24 cellular contexts compared by ENCODE assay signal in genomic region chr6:43759157-43759925, GRCh38. TPM values are rescaled to one million over a fixed set of nuclear protein-coding genes. Genes with fewer than 3 reads are reported as not detected.
DNase-seq lines count a peak whose midpoint lies in the region; ATAC-seq, FAIRE-seq and TF ChIP-seq lines count a peak whose summit lies in the region.
"Had no signal": no experiment of that assay in that cellular context is flagged by ENCODE, and none has a peak within 500 bp of the region (broad histone marks: within the 10 kb centered on the region; RNA-seq: fewer than 3 reads in every experiment).

No MANE protein-coding gene starts in this region.

- intact Hi-C loops in mammary epithelial cell (cut with micrococcal nuclease) (no loop called here), breast epithelium (cut with DNase I; ENCODE audit: low total_unique reads) (no loop called here), GM12878 (cut with micrococcal nuclease; ENCODE audit: unreplicated experiment) (loop anchor here (5.0 kb wide), 1 partner anchor 37 kb away; no protein-coding TSS in a partner anchor), left lung (cut with DNase I) (no loop called here)

- no peaks in the 10 kb centered on the region for H4K20me1 ChIP-seq in mammary epithelial cell (ENCODE audit: insufficient read depth, low read length)
- no peaks in the 10 kb centered on the region for H4K20me1 ChIP-seq in GM12878 (ENCODE audit: control insufficient read depth, insufficient read depth)

- no peak for ATAC-seq in GM12878
- ATAC-seq in left lung = peak; percentile 19
- ATAC-seq in GM19452 (IDR thresholded peaks at IDR 0.05; ENCODE audit: unreplicated experiment) = no peak

- H3K4me2 ChIP-seq in mammary epithelial cell (ENCODE audit: insufficient read depth, low read depth, low read length) (no peak overlapping the region), GM12878 (ENCODE audit: control insufficient read depth, insufficient read depth) (no peak overlapping the region)

- no peaks in the 10 kb centered on the region for H3K27me3 ChIP-seq in mammary epithelial cell (ENCODE audit: insufficient read depth, low read length)
- no peaks in the 10 kb centered on the region for H3K27me3 ChIP-seq in breast epithelium
- no peaks in the 10 kb centered on the region for H3K27me3 ChIP-seq in GM12878 (replicated peaks in 1 of 2; ENCODE audit: control insufficient read depth in 2 of 2, insufficient read depth in 2 of 2, low read length in 1 of 2)
- H3K27me3 ChIP-seq in left lung = no peaks in the 10 kb centered on the region
- H3K27me3 ChIP-seq: heart right ventricle had no signal

- dilution Hi-C loops in mammary epithelial cell (cut with HindIII; ENCODE audit: low sequenced_read_pairs) = no loop called here

- H2AFZ ChIP-seq in mammary epithelial cell (ENCODE audit: low read depth, low read length) (no peak overlapping the region), GM12878 (ENCODE audit: control insufficient read depth, low read depth, low read length) (no peak overlapping the region)

- H3K36me3 Mint-ChIP-seq in type B pancreatic cell = no peaks in the 10 kb centered on the region
- H3K36me3 Mint-ChIP-seq: activated naive CD8-positive, alpha-beta T cell; IgD-negative memory B cell had no signal

- H3K9ac ChIP-seq in mammary epithelial cell (ENCODE audit: insufficient read depth, low read length) = no peak overlapping the region
- H3K9ac ChIP-seq in GM12878 (ENCODE audit: control insufficient read depth, insufficient read depth, low read length) = no peak overlapping the region

- H3K27ac Mint-ChIP-seq in type B pancreatic cell = peak overlapping the region; percentile 0
- H3K27ac Mint-ChIP-seq: activated naive CD8-positive, alpha-beta T cell; activated T-helper 2 cell treated with anti-CD3 and anti-CD28 coated beads, Interferon-gamma antibody, Interleukin-2, Interleukin-4, amounts not matched to agents 10 μg/mL and 5 μg/mL and 100 μg/mL, durations not matched to agents 14 hours and 24 hours and 36 hours had no signal

- SMC1A ChIA-PET in GM12878 (lab: Charles Lee; ENCODE audit: uncharacterized antibody, unreplicated experiment) = interaction anchor here (0.8 to 2.3 kb wide), 6 partner anchors 11 to 318 kb away, joined by 3 to 8 read pairs (median 4); no protein-coding TSS in a partner anchor

- TF ChIP-seq EP300 in GM12878 (IDR thresholded peaks at IDR 0.05; ENCODE audit: borderline replicate concordance in 1 of 2, control insufficient read depth in 1 of 2, low read depth in 2 of 2, low read length in 2 of 2) = no peak

- BruUV-seq in mammary epithelial cell (replicated peaks; lab: Mats Ljungman, UMichigan) (TSS peak; percentile 96), GM12878 (replicated peaks; lab: Mats Ljungman, UMichigan) (no TSS peak)

- H3K4me3 Mint-ChIP-seq in type B pancreatic cell = no peak overlapping the region
- H3K4me3 Mint-ChIP-seq: activated naive CD8-positive, alpha-beta T cell; IgD-negative memory B cell had no signal

- no peak for DNase-seq in mammary epithelial cell
- DNase-seq in breast epithelium (ENCODE audit: low spot score in 2 of 2) = no peak
- DNase-seq in GM12878 (ENCODE audit: low read depth, low spot score) = no peak
- DNase-seq in left lung = no peak
- DNase-seq in type B pancreatic cell (ENCODE audit: extremely low spot score, unreplicated experiment) = no peak
- no peak for DNase-seq in AG20443 (ENCODE audit: low spot score)
- no peak for DNase-seq in middle frontal gyrus (ENCODE audit: extremely low spot score, low spot score)
- DNase-seq: activated CD8-positive, alpha-beta memory T cell treated with anti-CD3 and anti-CD28 coated beads, Interleukin-2, amount 50 U/mL, for 48 hours; central memory CD4-positive, alpha-beta T cell; heart right ventricle; NCI-H1105; NCI-H2029 treated with DMSO at 0.1 percent for 48 hours; NCI-H2227 treated with DMSO at 0.1 percent for 48 hours; T-helper 9 cell had no signal

- H3K79me2 ChIP-seq in mammary epithelial cell (ENCODE audit: insufficient read depth, low read length) = no peaks in the 10 kb centered on the region
- no peaks in the 10 kb centered on the region for H3K79me2 ChIP-seq in GM12878 (ENCODE audit: control insufficient read depth, insufficient read depth, low read length)

- CTCF ChIA-PET in mammary epithelial cell (lab: Charles Lee; ENCODE audit: low non-redundant PET) (interaction anchor here (0.6 to 0.7 kb wide), 2 partner anchors 35 to 195 kb away, joined by 4 to 6 read pairs; no protein-coding TSS in a partner anchor), GM12878 (lab: Yijun Ruan, JAX) (interaction anchor here (1.0 to 7.3 kb wide), 12 partner anchors 8 to 320 kb away, joined by 3 to 41 read pairs (median 10); no protein-coding TSS in a partner anchor)

- no peak overlapping the region for H3K4me3 ChIP-seq in mammary epithelial cell (replicated peaks in 1 of 3; ENCODE audit: insufficient read depth in 1 of 3, low read depth in 2 of 3, low read length in 3 of 3)
- no peak overlapping the region for H3K4me3 ChIP-seq in breast epithelium
- no peak overlapping the region for H3K4me3 ChIP-seq in GM12878
- no peak overlapping the region for H3K4me3 ChIP-seq in left lung
- H3K4me3 ChIP-seq: heart right ventricle, skin epidermis had no signal

- RAD21 ChIA-PET in GM12878 (lab: Charles Lee; ENCODE audit: unreplicated experiment) = interaction anchor here (1.2 to 2.0 kb wide), 3 partner anchors 10 to 92 kb away, joined by 3 to 8 read pairs (median 4); no protein-coding TSS in a partner anchor

- in situ Hi-C loops in mammary epithelial cell (cut with MboI; ENCODE audit: low sequenced_read_pairs in 2 of 2) = no loop called here
- in situ Hi-C loops in GM12878 (cut with MboI) = no loop called here

- no peak for TF ChIP-seq CTCF in mammary epithelial cell (conservative IDR thresholded peaks at IDR 0.05 in 1 of 2, IDR thresholded peaks at IDR 0.05 in 1 of 2; ENCODE audit: extremely low read depth in 1 of 2, insufficient read depth in 1 of 2, low read depth in 1 of 2, low read length in 2 of 2)
- no peak for TF ChIP-seq CTCF in breast epithelium (IDR thresholded peaks at IDR 0.05)
- no peak for TF ChIP-seq CTCF in GM12878 (IDR thresholded peaks at IDR 0.05 in 2 of 3, conservative IDR thresholded peaks at IDR 0.05 in 1 of 3; ENCODE audit: control insufficient read depth in 2 of 3, extremely low read depth in 1 of 3, insufficient read depth in 1 of 3, low read depth in 3 of 3, low read length in 3 of 3)
- TF ChIP-seq CTCF in left lung (IDR thresholded peaks at IDR 0.05) = no peak
- TF ChIP-seq CTCF in type B pancreatic cell (conservative IDR thresholded peaks at IDR 0.05) = no peak

- H3K4me1 ChIP-seq in mammary epithelial cell (ENCODE audit: insufficient read depth, low read length) = no peaks in the 10 kb centered on the region
- H3K4me1 ChIP-seq in breast epithelium = no peaks in the 10 kb centered on the region
- peaks cover 10% of the 10 kb centered on the region for H3K4me1 ChIP-seq in GM12878 (ENCODE audit: control insufficient read depth, insufficient read depth, low read length)
- peaks cover 0 to 3% of the 10 kb centered on the region in 2 donors for H3K4me1 ChIP-seq in left lung

- TF ChIP-seq POLR2A in breast epithelium (IDR thresholded peaks at IDR 0.05) (no peak), GM12878 (IDR thresholded peaks at IDR 0.05; ENCODE audit: low read depth, low read length) (no peak)

- no peaks in the 10 kb centered on the region for H3K9me3 Mint-ChIP-seq in type B pancreatic cell
- H3K9me3 Mint-ChIP-seq: activated T-helper 2 cell treated with anti-CD3 and anti-CD28 coated beads, Interferon-gamma antibody, Interleukin-2, Interleukin-4, amounts not matched to agents 10 μg/mL and 5 μg/mL and 100 μg/mL, durations not matched to agents 14 hours and 24 hours and 36 hours; IgD-negative memory B cell had no signal

- H3K9me3 ChIP-seq in mammary epithelial cell (replicated peaks; ENCODE audit: insufficient read depth, low read length) = no peaks in the 10 kb centered on the region
- H3K9me3 ChIP-seq in breast epithelium = no peaks in the 10 kb centered on the region
- H3K9me3 ChIP-seq in GM12878 (replicated peaks; ENCODE audit: control insufficient read depth, insufficient read depth, low read length) = no peaks in the 10 kb centered on the region
- H3K9me3 ChIP-seq in left lung = no peaks in the 10 kb centered on the region
- H3K9me3 ChIP-seq: heart right ventricle, neutrophil had no signal

- WGBS in mammary epithelial cell (ENCODE audit: low coverage, missing lambda C conversion rate) = 64% methylated on average over 6 of the region's 7 CpGs
- WGBS in GM12878 (ENCODE audit: insufficient coverage, insufficient replicate concordance, low lambda C conversion rate, missing lambda C conversion rate) = 50% methylated on average over 6 of the region's 7 CpGs

- no peaks in the 10 kb centered on the region for H3K36me3 ChIP-seq in mammary epithelial cell (ENCODE audit: insufficient read depth, low read length)
- H3K36me3 ChIP-seq in breast epithelium = no peaks in the 10 kb centered on the region
- no peaks in the 10 kb centered on the region for H3K36me3 ChIP-seq in GM12878 (ENCODE audit: control insufficient read depth in 2 of 2, insufficient read depth in 2 of 2, low read length in 1 of 2)
- no peaks in the 10 kb centered on the region for H3K36me3 ChIP-seq in left lung
- H3K36me3 ChIP-seq: heart right ventricle, neutrophil had no signal

- H3K27ac ChIP-seq in mammary epithelial cell (ENCODE audit: insufficient read depth, low read depth, low read length) (no peak overlapping the region), breast epithelium (no peak overlapping the region), GM12878 (ENCODE audit: control insufficient read depth, insufficient read depth) (no peak overlapping the region), left lung (peak overlapping the region in 1 of 2 donors; percentile 10)
- H3K27ac ChIP-seq: epithelial cell of prostate, heart right ventricle, neutrophil, skin epidermis had no signal

- peaks cover 24% of the 10 kb centered on the region for H3K4me1 Mint-ChIP-seq in type B pancreatic cell (ENCODE audit: unreplicated experiment)

- peaks cover 10% of the 10 kb centered on the region for H3K27me3 Mint-ChIP-seq in type B pancreatic cell
- H3K27me3 Mint-ChIP-seq: activated naive CD8-positive, alpha-beta T cell had no signal

- FAIRE-seq in GM12878 (lab: Jason Lieb, UNC) = no peak
- FAIRE-seq: A204.1, astrocyte, H54 had no signal

- POLR2A ChIA-PET in GM12878 (lab: Charles Lee) = no interaction called here

- TF ChIP-seq RAD21 in GM12878 (IDR thresholded peaks at IDR 0.05; ENCODE audit: insufficient read depth, low read depth, low read length) = no peak

RNA-seq across cellular contexts. Expression of gene VEGFA, which starts 10.7 kb away (rescaled TPM):
- total RNA-seq in mammary epithelial cell (100 to 1,000 TPM; 161 to 313 TPM), breast epithelium (100 to 1,000 TPM; 123 to 230 (median 132) TPM), GM12878 (2014; rRNA removed) (23.2 and 26.8 TPM in 2 replicates), GM12878 (2014; rRNA removed; fragmentation: Illumina TruSeq; extraction: Trizol) (11.1 and 11.4 TPM in 2 replicates), GM12878 (2021) (24.5 and 29.5 TPM in 2 replicates), left lung (100 to 1,000 TPM; 147 to 154 TPM), type B pancreatic cell (ENCODE audit: low replicate concordance) (102 and 136 TPM in 2 replicates)
- polyA plus RNA-seq in mammary epithelial cell (196 TPM), GM12878 (2011; rRNA removed) (86.0 and 140 TPM in 2 replicates), GM12878 (2014; fragmentation: Illumina TruSeq; extraction: Trizol) (18.1 and 22.4 TPM in 2 replicates), GM12878 (2014; fragmentation: Nextera tagmentation; extraction: Ambion mirVana) (1 to 10 TPM; 2.9 to 4.3 TPM), GM12878 (2014; rRNA removed) (25.6 and 27.2 TPM in 2 replicates), GM12878 (2016; fragmentation: Nextera tagmentation; extraction: Ambion mirVana) (1 to 10 TPM in 1 of 2 experiments, under 1 TPM in 1; 0.96 to 1.3 TPM)
- polyA minus RNA-seq in mammary epithelial cell = 634 TPM
- total RNA-seq in GM12878 (2013; cell fraction: nucleolus; rRNA removed) = 183 and 202 TPM in 2 replicates
- 53.3 TPM for polyA plus RNA-seq in GM12878 (2011; ENCODE audit: low read depth)
- polyA plus RNA-seq in GM12878 (2011; cell fraction: cytosol; rRNA removed) = 139 and 149 TPM in 2 replicates
- 331 and 548 TPM in 2 replicates for polyA plus RNA-seq in GM12878 (2011; cell fraction: nucleus; rRNA removed)
- 77.6 and 104 TPM in 2 replicates for polyA plus RNA-seq in GM12878 (2012)
- polyA minus RNA-seq in GM12878 (2011; rRNA and poly(A)+ RNA removed) = 232 and 237 TPM in 2 replicates
- 38.4 and 39.6 TPM in 2 replicates for polyA minus RNA-seq in GM12878 (2011; cell fraction: cytosol; rRNA and poly(A)+ RNA removed)
- 127 and 145 TPM in 2 replicates for polyA minus RNA-seq in GM12878 (2011; cell fraction: nucleus; rRNA and poly(A)+ RNA removed)
